8 cellular contexts compared by ENCODE assay signal in genomic region chr14:73570913-73571312, GRCh38. TPM values are rescaled to one million over a fixed set of nuclear protein-coding genes. Genes with fewer than 3 reads are reported as not detected.
DNase-seq lines count a peak whose midpoint lies in the region; ATAC-seq, FAIRE-seq and TF ChIP-seq lines count a peak whose summit lies in the region.
"Not testable (repeated sequence)": the region's sequence is repeated elsewhere in the genome, so short reads cannot be mapped to it uniquely, and the experiment has no call there.

No MANE protein-coding gene starts in this region.

- H3K9ac ChIP-seq in IMR-90 (ENCODE audit: low read depth, low read length); H1 (replicated peaks in 1 of 4; ENCODE audit: extremely low read depth in 1 of 4, low read depth in 3 of 4, low read length in 3 of 4): not testable (repeated sequence)

- not testable (repeated sequence) for H3K4me1 ChIP-seq in IMR-90 (ENCODE audit: control insufficient read depth, insufficient read depth, low read length); H1 (replicated peaks in 1 of 4; ENCODE audit: control insufficient read depth in 3 of 4, insufficient read depth in 4 of 4, low read length in 3 of 4)
- H3K4me1 ChIP-seq in RWPE2 (ENCODE audit: insufficient read depth, poor library complexity, severe bottlenecking) (peaks cover 16% of the 10 kb centered on the region), lower lobe of right lung (peaks cover 36% of the 10 kb centered on the region)

- 71% methylated on average over 3 of the region's 8 CpGs; no CpG with 5 or more reads in 1 of the 2 experiments for WGBS in IMR-90 (ENCODE audit: extremely low coverage in 2 of 2, insufficient read length in 1 of 2), 2 experiments
- WGBS in H1 (ENCODE audit: extremely low coverage in 1 of 2, insufficient coverage in 1 of 2, insufficient read length in 1 of 2, insufficient replicate concordance in 2 of 2, low coverage in 1 of 2, low lambda C conversion rate in 2 of 2, missing lambda C conversion rate in 1 of 2), 2 experiments, result 38% methylated on average over 7 of the region's 8 CpGs; no CpG with 5 or more reads in 1 of the 2 experiments

- not testable (repeated sequence) for H4K5ac ChIP-seq in IMR-90 (ENCODE audit: low read depth, low read length); H1 (ENCODE audit: insufficient read length, low read depth, low read length)

- H3K27ac ChIP-seq in IMR-90 (ENCODE audit: insufficient read depth, low read length); RWPE2 (ENCODE audit: poor library complexity, severe bottlenecking); H1 (ENCODE audit: low read depth, low read length); lower lobe of right lung: not testable (repeated sequence)

- POLR2A ChIA-PET in IMR-90 (lab: Charles Lee; ENCODE audit: unreplicated experiment), result not testable (repeated sequence)
- POLR2A ChIA-PET in H1 (lab: Charles Lee; ENCODE audit: partially characterized antibody), result interaction anchor here (1.0 to 3.5 kb wide), 11 partner anchors 19 to 147 kb away, joined by 3 to 11 read pairs (median 4); partner anchors contain the start of genes ACOT1, ACOT4, ACOT6 and RIOX1

- H4K8ac ChIP-seq in IMR-90 (ENCODE audit: low read depth in 2 of 2, low read length in 2 of 2); H1 (ENCODE audit: extremely low read depth, insufficient read depth, low read length): not testable (repeated sequence)

- not testable (repeated sequence) for H2BK20ac ChIP-seq in IMR-90 (ENCODE audit: low read depth, low read length); H1 (ENCODE audit: low read length)

- H3K4ac ChIP-seq in IMR-90 (ENCODE audit: low read depth, low read length); H1 (replicated peaks; ENCODE audit: insufficient read length, low read depth, low read length): not testable (repeated sequence)

- not testable (repeated sequence) for H3K36me3 ChIP-seq in IMR-90 (ENCODE audit: control insufficient read depth, insufficient read depth, low read length); RWPE2 (ENCODE audit: low read depth); H1 (ENCODE audit: control insufficient read depth in 2 of 4, insufficient read depth in 4 of 4, low read length in 3 of 4)
- peaks cover 16% of the 10 kb centered on the region for H3K36me3 ChIP-seq in lower lobe of right lung

- not testable (repeated sequence) for H3K4me3 ChIP-seq in IMR-90 (ENCODE audit: insufficient read depth, low read depth, low read length); RWPE2 (ENCODE audit: severe bottlenecking); H1 (ENCODE audit: extremely low read depth in 1 of 4, insufficient read depth in 2 of 4, low read depth in 3 of 4, low read length in 4 of 4)
- peak overlapping the region; percentile 73 for H3K4me3 ChIP-seq in lower lobe of right lung

- H3K27me3 ChIP-seq in IMR-90 (ENCODE audit: control insufficient read depth, insufficient read depth, low read length); RWPE2 (ENCODE audit: insufficient read depth, poor library complexity, severe bottlenecking); H1 (replicated peaks in 1 of 4; ENCODE audit: control insufficient read depth in 3 of 4, extremely low read depth in 1 of 4, insufficient read depth in 3 of 4, low read length in 3 of 4); lower lobe of right lung (ENCODE audit: low read depth): not testable (repeated sequence)

- not testable (repeated sequence) for H2BK5ac ChIP-seq in IMR-90 (ENCODE audit: low read depth, low read length, poor library complexity, severe bottlenecking); H1 (ENCODE audit: low read depth, low read length)

- not testable (repeated sequence) for BruUV-seq in IMR-90 (replicated peaks; lab: Mats Ljungman, UMichigan)

- H3K9me3 ChIP-seq in IMR-90 (ENCODE audit: control insufficient read depth, insufficient read depth, low read length); RWPE2 (ENCODE audit: severe bottlenecking); H1 (ENCODE audit: insufficient read depth in 2 of 2, low read depth in 1 of 2, low read length in 1 of 2); lower lobe of right lung: not testable (repeated sequence)

- not testable (repeated sequence) for H2BK15ac ChIP-seq in IMR-90 (ENCODE audit: low read depth, low read length); H1 (ENCODE audit: low read length)

- not testable (repeated sequence) for H2AFZ ChIP-seq in IMR-90 (replicated peaks; ENCODE audit: low read length, poor library complexity); H1 (ENCODE audit: low read length)

- not testable (repeated sequence) for H3K23ac ChIP-seq in IMR-90 (ENCODE audit: low read depth, low read length); H1 (ENCODE audit: insufficient read length)

- DNase-seq in CD14-positive monocyte (ENCODE audit: low spot score), result peak; percentile 53
- DNase-seq in IMR-90, result peak; percentile 15
- not testable (repeated sequence) for DNase-seq in RWPE2 (ENCODE audit: low spot score)
- peak; percentile 61 for DNase-seq in activated T-cell treated with anti-CD3 and anti-CD28 coated beads for 48 hours (ENCODE audit: low read depth)
- DNase-seq in H1 (ENCODE audit: low read depth in 1 of 2, low spot score in 2 of 2), result peak in 1 of 2 experiments; percentile 86
- peak; percentile 75 for DNase-seq in lower lobe of right lung
- DNase-seq in stimulated activated CD4-positive, alpha-beta T cell treated with anti-CD3 and anti-CD28 coated beads, TNF-alpha, amount 100 ng/mL, for 1 hour (ENCODE audit: low read depth in 3 of 3, low spot score in 1 of 3), result peak in 2 of 3 donors; percentile 24 to 48

- H4K91ac ChIP-seq in IMR-90 (ENCODE audit: insufficient read depth, low read depth, low read length); H1 (replicated peaks; ENCODE audit: insufficient read length, low read length): not testable (repeated sequence)

- not testable (repeated sequence) for H3K18ac ChIP-seq in IMR-90 (ENCODE audit: low read depth, low read length); H1 (ENCODE audit: extremely low read depth, low read length)

- ATAC-seq in GM19467 (IDR thresholded peaks at IDR 0.05; ENCODE audit: unreplicated experiment) (peak; percentile 55), IMR-90 (ENCODE audit: low read depth) (peak; percentile 45), RWPE2 (ENCODE audit: low read depth) (peak; percentile 37; the same call in 2 of the 3 replicates), lower lobe of right lung (peak; percentile 78 to 87)

- H3K27ac Mint-ChIP-seq in CD14-positive monocyte, result not testable (repeated sequence)

- peaks cover 15 to 29% of the 10 kb centered on the region in 2 experiments for H3K79me1 ChIP-seq in IMR-90 (ENCODE audit: low read depth in 1 of 2, low read length in 2 of 2)
- H3K79me1 ChIP-seq in H1 (ENCODE audit: low read depth, low read length), result not testable (repeated sequence)

- H4K20me1 ChIP-seq in IMR-90 (ENCODE audit: insufficient read depth, low read length); H1 (replicated peaks in 1 of 2; ENCODE audit: control insufficient read depth in 1 of 2, insufficient read depth in 2 of 2, low read length in 2 of 2): not testable (repeated sequence)

- not testable (repeated sequence) for H3K9me3 Mint-ChIP-seq in CD14-positive monocyte

- H3K4me1 Mint-ChIP-seq in CD14-positive monocyte, result peaks cover 22% of the 10 kb centered on the region

- H3K56ac ChIP-seq in IMR-90 (ENCODE audit: extremely low read depth, insufficient read depth, low read length); H1 (replicated peaks; ENCODE audit: insufficient read length, low read depth, low read length): not testable (repeated sequence)

- H3K36me3 Mint-ChIP-seq in CD14-positive monocyte, result peaks cover 17 to 18% of the 10 kb centered on the region in 2 donors

- not testable (repeated sequence) for TF ChIP-seq EP300 in H1 (IDR thresholded peaks at IDR 0.05; ENCODE audit: borderline replicate concordance in 1 of 2, low read depth in 2 of 2, low read length in 2 of 2)

- CTCF ChIA-PET in IMR-90 (lab: Yijun Ruan, JAX), result interaction anchor here (0.7 to 1.5 kb wide), 2 partner anchors 62 to 173 kb away, joined by 3 to 5 read pairs; no protein-coding TSS in a partner anchor
- CTCF ChIA-PET in H1 (lab: Charles Lee; ENCODE audit: partially characterized antibody), result interaction anchor here (0.6 to 5.8 kb wide), 16 partner anchors 12 to 489 kb away, joined by 3 to 22 read pairs (median 5); partner anchors contain the start of genes ACOT6, HEATR4 and ZNF410

- H3K79me2 ChIP-seq in H1 (ENCODE audit: control insufficient read depth in 1 of 2, insufficient read depth in 2 of 2, low read length in 2 of 2), result not testable (repeated sequence)

- dilution Hi-C loops in IMR-90 (cut with HindIII; ENCODE audit: low sequenced_read_pairs, unreplicated experiment), result not testable (repeated sequence)

- H3K4me3 Mint-ChIP-seq in CD14-positive monocyte, result not testable (repeated sequence)

- H3K9me1 ChIP-seq in IMR-90 (ENCODE audit: insufficient read depth, low read length), result not testable (repeated sequence)

- not testable (repeated sequence) for H3K27me3 Mint-ChIP-seq in CD14-positive monocyte (ENCODE audit: low read depth in 3 of 3)

- peak; percentile 71 for TF ChIP-seq CTCF in CD14-positive monocyte (IDR thresholded peaks at IDR 0.05)
- peak; percentile 46 for TF ChIP-seq CTCF in IMR-90 (conservative IDR thresholded peaks at IDR 0.05; ENCODE audit: low read depth, low read length)
- TF ChIP-seq CTCF in RWPE2 (IDR thresholded peaks at IDR 0.05; ENCODE audit: poor library complexity, severe bottlenecking), result peak; percentile 72
- peak; percentile 35 to 68 (median 62) for TF ChIP-seq CTCF in H1 (IDR thresholded peaks at IDR 0.05; ENCODE audit: control extremely low read depth in 1 of 3, insufficient read depth in 1 of 3, low read depth in 1 of 3, low read length in 3 of 3)
- TF ChIP-seq CTCF in lower lobe of right lung (IDR thresholded peaks at IDR 0.05), result peak; percentile 69

- H3K23me2 ChIP-seq in H1 (ENCODE audit: low read depth, low read length), result not testable (repeated sequence)

- not testable (repeated sequence) for TF ChIP-seq POLR2A in IMR-90 (IDR thresholded peaks at IDR 0.05; ENCODE audit: low read depth, low read length); H1 (IDR thresholded peaks at IDR 0.05; ENCODE audit: control extremely low read depth in 1 of 2, low read depth in 2 of 2, low read length in 2 of 2)

- not testable (repeated sequence) for H3K14ac ChIP-seq in IMR-90 (replicated peaks; ENCODE audit: low read depth, low read length); H1 (ENCODE audit: insufficient read length)

- H2AK5ac ChIP-seq in IMR-90 (ENCODE audit: low read depth, low read length); H1 (ENCODE audit: low read depth, low read length): not testable (repeated sequence)

- in situ Hi-C loops in IMR-90 (cut with MboI; ENCODE audit: low sequenced_read_pairs), result not testable (repeated sequence)

- not testable (repeated sequence) for H2BK12ac ChIP-seq in H1 (ENCODE audit: low read depth, low read length)

- H2BK120ac ChIP-seq in IMR-90 (ENCODE audit: low read depth, low read length); H1 (replicated peaks; ENCODE audit: low read depth, low read length): not testable (repeated sequence)

- not testable (repeated sequence) for H2AK9ac ChIP-seq in IMR-90 (replicated peaks; ENCODE audit: low read depth, low read length, poor library complexity)

- peak; percentile 20; the same call in 1 of the 2 replicates for TF ChIP-seq RAD21 in IMR-90 (IDR thresholded peaks at IDR 0.05; ENCODE audit: low read length)
- TF ChIP-seq RAD21 in H1 (IDR thresholded peaks at IDR 0.05 in 1 of 2, conservative IDR thresholded peaks at IDR 0.05 in 1 of 2; ENCODE audit: low read depth in 2 of 2, low read length in 2 of 2), result peak; percentile 37 to 49

- not testable (repeated sequence) for H3K4me2 ChIP-seq in IMR-90 (ENCODE audit: low read depth, low read length)
- peak overlapping the region in 1 of 2 experiments; percentile 40; a peak in 1 of 4 replicates for H3K4me2 ChIP-seq in H1 (ENCODE audit: insufficient read depth in 1 of 2, low read depth in 2 of 2, low read length in 2 of 2)

- intact Hi-C loops in CD14-positive monocyte (cut with micrococcal nuclease); IMR-90 (cut with micrococcal nuclease); lower lobe of right lung (cut with DNase I): not testable (repeated sequence)

- FAIRE-seq in H1 (lab: Jason Lieb, UNC), result not testable (repeated sequence)

RNA-seq across cellular contexts. Expression of gene ACOT2, which starts 1.9 kb away (rescaled TPM):
- polyA plus RNA-seq in CD14-positive monocyte, result 1 to 10 TPM; 5.2 to 6.0 TPM
- 19.7 and 24.7 TPM in 2 replicates for total RNA-seq in IMR-90 (2012; rRNA removed)
- 33.1 and 34.9 TPM in 2 replicates for polyA plus RNA-seq in IMR-90 (2012; rRNA removed)
- 40.0 and 49.8 TPM in 2 replicates for polyA plus RNA-seq in IMR-90 (2012; cell fraction: cytosol; rRNA removed)
- 26.4 and 34.4 TPM in 2 replicates for polyA plus RNA-seq in IMR-90 (2012; cell fraction: nucleus; rRNA removed; ENCODE audit: low replicate concordance)
- total RNA-seq in H1 (2021; fragmentation: NEBNext Ultra II Directional; extraction: Animal tissue kit (Norgen Biotek cat#: 25700)), result 5.8 and 7.2 TPM in 2 replicates
- 5.2 and 5.9 TPM in 2 replicates for polyA plus RNA-seq in H1 (2011; rRNA removed)
- 5.0 TPM for polyA plus RNA-seq in H1 (2011; cell fraction: cytosol; rRNA removed)
- 5.9 TPM for polyA plus RNA-seq in H1 (2011; cell fraction: nucleus; rRNA removed)
- polyA plus RNA-seq in H1 (2012, experiment 1 of 2), result 2.9 to 6.1 TPM (median 4.6 TPM) in 4 replicates
- 5.0 TPM for polyA plus RNA-seq in H1 (2012, experiment 2 of 2)
- polyA plus RNA-seq in H1 (2013, experiment 1 of 2), result 4.7 TPM
- 4.1 TPM for polyA plus RNA-seq in H1 (2013, experiment 2 of 2)
- 1.1 and 1.7 TPM in 2 replicates for polyA minus RNA-seq in H1 (2011; rRNA and poly(A)+ RNA removed)
- polyA minus RNA-seq in H1 (2011; cell fraction: cytosol; rRNA and poly(A)+ RNA removed), result 0.88 TPM
- 2.2 TPM for polyA minus RNA-seq in H1 (2011; cell fraction: nucleus; rRNA and poly(A)+ RNA removed)
- total RNA-seq in lower lobe of right lung, result 52.9 TPM

RNA-seq across cellular contexts. Expression of gene HEATR4, which starts 12.2 kb away (rescaled TPM):
- not detected for polyA plus RNA-seq in CD14-positive monocyte
- not detected in 2 replicates for total RNA-seq in IMR-90 (2012; rRNA removed)
- polyA plus RNA-seq in IMR-90 (2012; rRNA removed), result not detected in 2 replicates
- polyA plus RNA-seq in IMR-90 (2012; cell fraction: cytosol; rRNA removed), result not detected in 2 replicates
- polyA plus RNA-seq in IMR-90 (2012; cell fraction: nucleus; rRNA removed; ENCODE audit: low replicate concordance), result 0.02 TPM in 1 of 2 replicates, not detected in the other
- total RNA-seq in H1 (2021; fragmentation: NEBNext Ultra II Directional; extraction: Animal tissue kit (Norgen Biotek cat#: 25700)), result 1.2 TPM in 2 replicates
- polyA plus RNA-seq in H1 (2011; rRNA removed), result 0.21 and 0.41 TPM in 2 replicates
- 0.32 TPM for polyA plus RNA-seq in H1 (2011; cell fraction: cytosol; rRNA removed)
- polyA plus RNA-seq in H1 (2011; cell fraction: nucleus; rRNA removed), result 0.83 TPM
- polyA plus RNA-seq in H1 (2012, experiment 1 of 2), result 0.15 to 0.71 TPM (median 0.60 TPM) in 4 replicates
- not detected for polyA plus RNA-seq in H1 (2012, experiment 2 of 2)
- 0.91 TPM for polyA plus RNA-seq in H1 (2013, experiment 1 of 2)
- 0.55 TPM for polyA plus RNA-seq in H1 (2013, experiment 2 of 2)
- polyA minus RNA-seq in H1 (2011; rRNA and poly(A)+ RNA removed), result 0.82 and 1.6 TPM in 2 replicates
- 1.2 TPM for polyA minus RNA-seq in H1 (2011; cell fraction: cytosol; rRNA and poly(A)+ RNA removed)
- 1.3 TPM for polyA minus RNA-seq in H1 (2011; cell fraction: nucleus; rRNA and poly(A)+ RNA removed)
- total RNA-seq in lower lobe of right lung, result 1.4 TPM

RNA-seq across cellular contexts. Expression of gene ACOT4, which starts 20.8 kb away (rescaled TPM):
- polyA plus RNA-seq in CD14-positive monocyte, result under 1 TPM in 1 of 2 donors, not detected in 1; 0.12 TPM
- total RNA-seq in IMR-90 (2012; rRNA removed), result 0.28 and 0.54 TPM in 2 replicates
- polyA plus RNA-seq in IMR-90 (2012; rRNA removed), result 0.22 and 0.34 TPM in 2 replicates
- 0.25 and 0.31 TPM in 2 replicates for polyA plus RNA-seq in IMR-90 (2012; cell fraction: cytosol; rRNA removed)
- polyA plus RNA-seq in IMR-90 (2012; cell fraction: nucleus; rRNA removed; ENCODE audit: low replicate concordance), result 0.05 and 0.08 TPM in 2 replicates
- total RNA-seq in H1 (2021; fragmentation: NEBNext Ultra II Directional; extraction: Animal tissue kit (Norgen Biotek cat#: 25700)), result 0.48 and 0.80 TPM in 2 replicates
- 1.1 and 1.2 TPM in 2 replicates for polyA plus RNA-seq in H1 (2011; rRNA removed)
- 0.57 TPM for polyA plus RNA-seq in H1 (2011; cell fraction: cytosol; rRNA removed)
- 1.2 TPM for polyA plus RNA-seq in H1 (2011; cell fraction: nucleus; rRNA removed)
- polyA plus RNA-seq in H1 (2012, experiment 1 of 2), result 0.72 to 0.94 TPM (median 0.90 TPM) in 4 replicates
- polyA plus RNA-seq in H1 (2012, experiment 2 of 2), result 0.85 TPM
- 0.57 TPM for polyA plus RNA-seq in H1 (2013, experiment 1 of 2)
- 0.66 TPM for polyA plus RNA-seq in H1 (2013, experiment 2 of 2)
- polyA minus RNA-seq in H1 (2011; rRNA and poly(A)+ RNA removed), result 0.41 and 0.59 TPM in 2 replicates
- polyA minus RNA-seq in H1 (2011; cell fraction: cytosol; rRNA and poly(A)+ RNA removed), result 1.4 TPM
- polyA minus RNA-seq in H1 (2011; cell fraction: nucleus; rRNA and poly(A)+ RNA removed), result 0.80 TPM
- total RNA-seq in lower lobe of right lung, result 5.0 TPM

RNA-seq across cellular contexts. Expression of gene ACOT1, which starts 34.0 kb away (rescaled TPM):
- polyA plus RNA-seq in CD14-positive monocyte (1 to 10 TPM in 1 of 2 donors, under 1 TPM in 1; 0.51 to 1.0 TPM), IMR-90 (2012; rRNA removed) (4.8 and 5.5 TPM in 2 replicates), H1 (2011; rRNA removed) (4.0 and 4.3 TPM in 2 replicates)
- total RNA-seq in IMR-90 (2012; rRNA removed) (5.2 and 5.6 TPM in 2 replicates), lower lobe of right lung (21.7 TPM)
- polyA plus RNA-seq in IMR-90 (2012; cell fraction: cytosol; rRNA removed), result 4.5 and 5.3 TPM in 2 replicates
- polyA plus RNA-seq in IMR-90 (2012; cell fraction: nucleus; rRNA removed; ENCODE audit: low replicate concordance), result 4.3 and 7.6 TPM in 2 replicates
- 1.5 and 1.9 TPM in 2 replicates for total RNA-seq in H1 (2021; fragmentation: NEBNext Ultra II Directional; extraction: Animal tissue kit (Norgen Biotek cat#: 25700))
- 4.0 TPM for polyA plus RNA-seq in H1 (2011; cell fraction: cytosol; rRNA removed)
- polyA plus RNA-seq in H1 (2011; cell fraction: nucleus; rRNA removed), result 2.5 TPM
- polyA plus RNA-seq in H1 (2012, experiment 1 of 2), result 1.4 to 3.6 TPM (median 2.9 TPM) in 4 replicates
- polyA plus RNA-seq in H1 (2012, experiment 2 of 2), result 3.5 TPM
- 1.3 TPM for polyA plus RNA-seq in H1 (2013, experiment 1 of 2)
- polyA plus RNA-seq in H1 (2013, experiment 2 of 2), result 1.5 TPM
- polyA minus RNA-seq in H1 (2011; rRNA and poly(A)+ RNA removed), result 1.2 and 1.5 TPM in 2 replicates
- polyA minus RNA-seq in H1 (2011; cell fraction: cytosol; rRNA and poly(A)+ RNA removed), result 1.6 TPM
- 2.2 TPM for polyA minus RNA-seq in H1 (2011; cell fraction: nucleus; rRNA and poly(A)+ RNA removed)

RNA-seq across cellular contexts. Expression of gene ACOT6, which starts 41.4 kb away (rescaled TPM):
- polyA plus RNA-seq in CD14-positive monocyte (not detected), IMR-90 (2012; rRNA removed) (not detected in 2 replicates), H1 (2011; rRNA removed) (not detected in 2 replicates)
- total RNA-seq in IMR-90 (2012; rRNA removed) (not detected in 2 replicates), lower lobe of right lung (not detected)
- not detected in 2 replicates for polyA plus RNA-seq in IMR-90 (2012; cell fraction: cytosol; rRNA removed)
- not detected in 2 replicates for polyA plus RNA-seq in IMR-90 (2012; cell fraction: nucleus; rRNA removed; ENCODE audit: low replicate concordance)
- total RNA-seq in H1 (2021; fragmentation: NEBNext Ultra II Directional; extraction: Animal tissue kit (Norgen Biotek cat#: 25700)), result not detected in 2 replicates
- polyA plus RNA-seq in H1 (2011; cell fraction: cytosol; rRNA removed), result 0.19 TPM
- not detected for polyA plus RNA-seq in H1 (2011; cell fraction: nucleus; rRNA removed)
- 0.13 TPM in 1 of 4 replicates, not detected in the others for polyA plus RNA-seq in H1 (2012, experiment 1 of 2)
- polyA plus RNA-seq in H1 (2012, experiment 2 of 2), result not detected
- 0.08 TPM for polyA plus RNA-seq in H1 (2013, experiment 1 of 2)
- polyA plus RNA-seq in H1 (2013, experiment 2 of 2), result 0.13 TPM
- polyA minus RNA-seq in H1 (2011; rRNA and poly(A)+ RNA removed), result not detected in 2 replicates
- polyA minus RNA-seq in H1 (2011; cell fraction: cytosol; rRNA and poly(A)+ RNA removed), result not detected
- 1.9 TPM for polyA minus RNA-seq in H1 (2011; cell fraction: nucleus; rRNA and poly(A)+ RNA removed)
